Comparison of ENCODE assay signal across 8 cellular contexts in the genomic region with DNA sequence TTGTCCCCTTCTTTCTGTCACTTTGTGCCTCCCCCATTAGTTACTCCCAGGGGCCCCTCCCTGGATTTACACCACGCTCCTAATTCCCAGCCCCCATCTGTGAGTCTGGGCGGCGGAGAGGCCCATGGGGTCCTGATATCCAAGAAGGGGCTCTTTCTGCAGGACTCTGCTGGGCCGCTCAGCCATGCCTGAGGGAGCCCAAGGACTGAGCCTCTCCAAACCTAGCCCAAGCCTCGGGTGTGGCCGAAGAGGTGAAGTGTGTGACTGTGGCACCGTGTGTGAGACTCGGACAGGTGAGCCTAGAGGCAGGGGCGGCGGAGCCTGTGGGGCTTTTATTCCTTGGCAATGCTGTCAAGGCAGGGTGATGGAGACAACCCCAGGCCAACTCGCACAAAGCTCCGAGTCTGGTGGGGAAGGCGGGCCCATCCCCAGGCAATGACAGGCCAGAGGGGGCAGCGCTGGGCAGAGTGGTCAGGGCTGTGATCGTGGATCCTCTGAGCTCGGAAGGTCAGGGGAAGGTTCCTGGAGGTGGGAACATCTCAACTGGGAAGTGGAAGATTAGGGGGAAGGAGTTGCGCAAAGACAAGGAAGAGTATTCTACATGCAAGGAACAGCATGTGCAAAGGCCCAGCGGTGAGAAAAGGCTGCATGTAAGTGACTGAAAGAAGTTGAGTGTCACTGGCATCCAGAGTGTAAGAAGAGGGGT. TPM values are rescaled to one million over a fixed set of nuclear protein-coding genes. Genes with fewer than 3 reads are reported as not detected.
DNase-seq lines count a peak whose midpoint lies in the region; ATAC-seq and TF ChIP-seq lines count a peak whose summit lies in the region.

No MANE protein-coding gene starts in this region.

- peak overlapping the region; percentile 62 to 91 (median 75) for H3K4me3 ChIP-seq in Peyer's patch
- peak overlapping the region; percentile 74 for H3K4me3 ChIP-seq in neuron (ENCODE audit: low read length)

- H3K4me1 ChIP-seq in Peyer's patch (peaks cover 0 to 47% (median 14%) of the 10 kb centered on the region in 4 donors), neuron (ENCODE audit: insufficient read depth, low read length) (peaks cover 40% of the 10 kb centered on the region)

- H3K36me3 ChIP-seq in Peyer's patch: peaks cover 0 to 8% (median 0%) of the 10 kb centered on the region in 3 donors
- H3K36me3 ChIP-seq in neuron (ENCODE audit: insufficient read depth, low read length): peaks cover 35% of the 10 kb centered on the region

- H3K27me3 ChIP-seq in Peyer's patch: no peaks in the 10 kb centered on the region
- H3K27me3 ChIP-seq in neuron (ENCODE audit: insufficient read depth, low read length): no peaks in the 10 kb centered on the region

- H3K27ac ChIP-seq in Peyer's patch: peak overlapping the region; percentile 87 to 100 (median 100)
- peak overlapping the region; percentile 100 for H3K27ac ChIP-seq in epithelial cell of prostate

- H3K9me3 ChIP-seq in Peyer's patch (no peaks in the 10 kb centered on the region), neuron (ENCODE audit: low read length) (no peaks in the 10 kb centered on the region)

- ATAC-seq in HG03469 (IDR thresholded peaks at IDR 0.05; ENCODE audit: unreplicated experiment): no peak
- ATAC-seq in GM18870 (IDR thresholded peaks at IDR 0.05; ENCODE audit: unreplicated experiment): no peak

- DNase-seq in DMS 273 (lab: John Stamatoyannopoulos, UW; ENCODE audit: unreplicated experiment) (peak; percentile 39), DMS 273 treated with DMSO at 0.1 percent for 48 hours (lab: John Stamatoyannopoulos, UW) (no peak), Peyer's patch (peak in 1 of 3 donors; percentile 53), epithelial cell of prostate (ENCODE audit: low read depth, low spot score) (no peak), T1000 (lab: John Stamatoyannopoulos, UW) (no peak)

- TF ChIP-seq POLR2A in Peyer's patch (IDR thresholded peaks at IDR 0.05): no peak

- TF ChIP-seq CTCF in Peyer's patch (IDR thresholded peaks at IDR 0.05): no peak

- H2AFZ ChIP-seq in neuron (ENCODE audit: low read depth, low read length): peak overlapping the region; percentile 66

RNA-seq across cellular contexts. Expression of gene PLEKHG2, which starts 1.6 kb away (rescaled TPM):
- total RNA-seq in Peyer's patch: 10 to 100 TPM in 3 of 4 donors, 1 to 10 TPM in 1; 7.7 to 42.1 (median 16.1) TPM

RNA-seq across cellular contexts. Expression of gene ZFP36, which starts 7.4 kb away (rescaled TPM):
- 100 to 1,000 TPM; 183 to 682 (median 309) TPM for total RNA-seq in Peyer's patch

RNA-seq across cellular contexts. Expression of gene RPS16, which starts 21.7 kb away (rescaled TPM):
- 1,000 to 10,000 TPM in 1 of 4 donors, 100 to 1,000 TPM in 3; 443 to 1,406 (median 686) TPM for total RNA-seq in Peyer's patch

RNA-seq across cellular contexts. Expression of gene MED29, which starts 22.9 kb away (rescaled TPM):
- 10 to 100 TPM; 25.4 to 52.8 (median 41.0) TPM for total RNA-seq in Peyer's patch

RNA-seq across cellular contexts. Expression of gene PAF1, which starts 23.1 kb away (rescaled TPM):
- 10 to 100 TPM; 22.2 to 47.3 (median 37.7) TPM for total RNA-seq in Peyer's patch
